Comparison of ENCODE assay signal across 1 cellular context in genomic region chr3:124588794-124589193, GRCh38.
TF ChIP-seq lines count a peak whose summit lies in the region.

No MANE protein-coding gene starts in this region.

TF ChIP-seq in GM12878, 131 proteins besides CTCF, POLR2A, EP300 and RAD21:
- TF ChIP-seq ZNF592 (IDR thresholded peaks at IDR 0.05) (no peak), RAD51 (IDR thresholded peaks at IDR 0.05) (no peak), ZZZ3 (IDR thresholded peaks at IDR 0.05; ENCODE audit: control insufficient read depth, insufficient read length, low read depth) (no peak), IKZF2 (IDR thresholded peaks at IDR 0.05) (peak; percentile 19 to 38; a peak in 2 of 4 replicates)
